ENCODE assay signal across 23 cellular contexts in genomic region chr10:18616337-18616736, GRCh38. TPM values are rescaled to one million over a fixed set of nuclear protein-coding genes. Genes with fewer than 3 reads are reported as not detected.
DNase-seq lines count a peak whose midpoint lies in the region; ATAC-seq, FAIRE-seq and TF ChIP-seq lines count a peak whose summit lies in the region.
"Had no signal": no experiment of that assay in that cellular context is flagged by ENCODE, and none has a peak within 500 bp of the region (broad histone marks: within the 10 kb centered on the region; RNA-seq: fewer than 3 reads in every experiment).

No MANE protein-coding gene starts in this region.

- 77% methylated on average over 3 of the region's 3 CpGs for WGBS in esophagus muscularis mucosa

- no peak for TF ChIP-seq POLR2A in esophagus muscularis mucosa (IDR thresholded peaks at IDR 0.05; ENCODE audit: low read depth)

- TF ChIP-seq CTCF in C4-2B (conservative IDR thresholded peaks at IDR 0.05): peak; percentile 27
- TF ChIP-seq CTCF in esophagus muscularis mucosa (IDR thresholded peaks at IDR 0.05): no peak

- no peak overlapping the region for H3K9ac ChIP-seq in adipocyte (ENCODE audit: low read length)

- peaks cover 16% of the 10 kb centered on the region for H3K4me1 ChIP-seq in adipocyte (ENCODE audit: control insufficient read depth, insufficient read depth, low read length)
- H3K4me1 ChIP-seq in esophagus muscularis mucosa: peaks cover 0 to 7% (median 3%) of the 10 kb centered on the region in 4 donors
- H3K4me1 ChIP-seq: BE2C, stomach had no signal

- DNase-seq in LHCN-M2 (ENCODE audit: low read depth) (peak; percentile 27), adipocyte (ENCODE audit: low read depth) (peak; percentile 7), NCI-H82 (lab: John Stamatoyannopoulos, UW) (no peak), COLO668 (lab: John Stamatoyannopoulos, UW; ENCODE audit: unreplicated experiment) (no peak), esophagus muscularis mucosa (ENCODE audit: extremely low spot score) (no peak)
- DNase-seq: activated CD4-positive, alpha-beta memory T cell treated with anti-CD3 and anti-CD28 coated beads, Interleukin-2, amount 10 ng/mL, durations not matched to agents 7 days and 5 days; activated naive CD4-positive, alpha-beta T cell treated with Interleukin-2 at 50 U/mL for 16 hours; anterior cingulate cortex; BE2C; effector memory CD8-positive, alpha-beta T cell; HCEC 1CT; mesenchymal stem cell; MV-4-11; naive B cell; NCI-H187 treated with DMSO at 0.1 percent for 48 hours; ovary; stimulated activated CD4-positive, alpha-beta T cell treated with anti-CD3 and anti-CD28 coated beads, Interleukin-1b, Interleukin-23, amount 100 ng/mL, for 48 hours; stomach; trophoblast cell had no signal

- no peak overlapping the region for H3K4me3 ChIP-seq in adipocyte (ENCODE audit: low read length)
- H3K4me3 ChIP-seq in esophagus muscularis mucosa: no peak overlapping the region
- H3K4me3 ChIP-seq: ovary, stomach had no signal

- intact Hi-C loops in esophagus muscularis mucosa (cut with DNase I): no loop called here

- ATAC-seq in HG03108 (IDR thresholded peaks at IDR 0.05; ENCODE audit: unreplicated experiment): no peak
- ATAC-seq: effector memory CD8-positive, alpha-beta T cell had no signal

- H3K27ac ChIP-seq in C4-2B (no peak overlapping the region), esophagus muscularis mucosa (replicated peaks in 1 of 4) (no peak overlapping the region)
- H3K27ac ChIP-seq: ovary, stomach had no signal

- H3K9me3 ChIP-seq in adipocyte (ENCODE audit: control insufficient read depth, low read length) (no peaks in the 10 kb centered on the region), esophagus muscularis mucosa (no peaks in the 10 kb centered on the region)
- H3K9me3 ChIP-seq: BE2C, ovary, stomach had no signal

- H3K27me3 ChIP-seq in adipocyte (replicated peaks; ENCODE audit: control insufficient read depth, insufficient read depth, low read length): no peaks in the 10 kb centered on the region
- H3K27me3 ChIP-seq in esophagus muscularis mucosa: no peaks in the 10 kb centered on the region
- H3K27me3 ChIP-seq: BE2C, ovary, stomach had no signal

- TF ChIP-seq EP300 in esophagus muscularis mucosa (IDR thresholded peaks at IDR 0.05): no peak

- peak; percentile 79 for FAIRE-seq in islet of Langerhans (lab: Jason Lieb, UNC)
- FAIRE-seq: GM12892 had no signal

- peaks cover 8% of the 10 kb centered on the region for H3K36me3 ChIP-seq in adipocyte (ENCODE audit: control insufficient read depth, insufficient read depth, low read length, severe bottlenecking)
- peaks cover 0 to 22% (median 5%) of the 10 kb centered on the region in 4 donors for H3K36me3 ChIP-seq in esophagus muscularis mucosa
- H3K36me3 ChIP-seq: BE2C, ovary had no signal

RNA-seq across cellular contexts. Expression of gene NSUN6, which starts 35.0 kb away (rescaled TPM):
- total RNA-seq in LHCN-M2 (2014; rRNA removed): 7.2 and 9.3 TPM in 2 replicates
- 2.0 TPM for polyA plus RNA-seq in LHCN-M2 (2012)
- 10 to 100 TPM in 1 of 4 donors, 1 to 10 TPM in 3; 5.0 to 10.4 (median 5.7) TPM for total RNA-seq in esophagus muscularis mucosa

RNA-seq across cellular contexts. Expression of gene ARL5B, which starts 42.9 kb away (rescaled TPM):
- total RNA-seq in LHCN-M2 (2014; rRNA removed): 8.7 and 10.3 TPM in 2 replicates
- 1.9 TPM for polyA plus RNA-seq in LHCN-M2 (2012)
- total RNA-seq in esophagus muscularis mucosa: 10 to 100 TPM in 1 of 4 donors, 1 to 10 TPM in 3; 7.5 to 14.7 (median 8.9) TPM

Comparison
In these comparisons a context has a peak if more than half of its experiments do, and no peak if none do; other contexts are left out.
1. DNase-seq: peak in LHCN-M2 (single experiment) and adipocyte (single experiment); none in NCI-H82 (single experiment), COLO668 (single experiment) and esophagus muscularis mucosa (single experiment).